Comparison of ENCODE assay signal across 8 cellular contexts in the genomic region with DNA sequence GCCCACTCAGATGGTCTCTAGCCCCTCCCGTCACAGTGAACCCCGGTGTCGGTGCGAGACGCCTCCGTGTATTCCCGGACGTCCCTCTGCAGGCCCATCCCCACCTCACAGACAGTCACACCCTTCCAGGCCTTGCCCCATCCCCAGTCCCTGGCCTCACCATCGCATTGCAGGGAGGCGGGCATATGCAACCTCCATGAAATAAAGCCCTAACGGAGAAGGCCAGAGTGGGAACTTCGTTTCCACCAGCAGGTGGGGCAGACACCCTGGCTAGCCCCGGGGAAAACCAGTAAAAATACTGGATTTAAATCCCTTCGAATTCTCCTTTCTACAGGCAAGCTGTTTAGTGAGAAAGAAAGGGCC.
A peak's percentile ranks its signal among the peaks of the same experiment; 100 is the strongest.
DNase-seq lines count a peak whose midpoint lies in the region; ATAC-seq and TF ChIP-seq lines count a peak whose summit lies in the region.
"Not testable (repeated sequence)": the region's sequence is repeated elsewhere in the genome, so short reads cannot be mapped to it uniquely, and the experiment has no call there.

No MANE protein-coding gene starts in this region.

- 58 to 72% (median 67%) methylated on average over 3 to 7 of the region's 14 CpGs for WGBS in psoas muscle, 3 donors

- not testable (repeated sequence) for H4K20me1 ChIP-seq in OCI-LY7 (ENCODE audit: insufficient read depth, low read length)

- H3K27ac Mint-ChIP-seq in activated naive CD8-positive, alpha-beta T cell treated with anti-CD3 and anti-CD28 coated beads, Interleukin-2, amount 10 ng/mL, durations not matched to agents 7 days and 5 days = not testable (repeated sequence)

- H3K4me3 Mint-ChIP-seq in activated naive CD8-positive, alpha-beta T cell treated with anti-CD3 and anti-CD28 coated beads, Interleukin-2, amount 10 ng/mL, durations not matched to agents 7 days and 5 days = not testable (repeated sequence)

- H3K4me1 ChIP-seq in OCI-LY7 (ENCODE audit: insufficient read depth, low read length, poor library complexity, severe bottlenecking) = peaks cover 59% of the 10 kb centered on the region
- H3K4me1 ChIP-seq in psoas muscle = not testable (repeated sequence)

- not testable (repeated sequence) for H3K36me3 Mint-ChIP-seq in activated naive CD8-positive, alpha-beta T cell treated with anti-CD3 and anti-CD28 coated beads, Interleukin-2, amount 10 ng/mL, durations not matched to agents 7 days and 5 days

- not testable (repeated sequence) for H2AFZ ChIP-seq in OCI-LY7 (ENCODE audit: low read length)

- not testable (repeated sequence) for BruUV-seq in OCI-LY7 (replicated peaks; lab: Mats Ljungman, UMichigan)

- not testable (repeated sequence) for H3K36me3 ChIP-seq in OCI-LY7 (ENCODE audit: insufficient read depth, low read length); psoas muscle (ENCODE audit: insufficient read depth in 1 of 2, low read depth in 1 of 2)

- H3K27me3 Mint-ChIP-seq in activated naive CD8-positive, alpha-beta T cell treated with anti-CD3 and anti-CD28 coated beads, Interleukin-2, amount 10 ng/mL, durations not matched to agents 7 days and 5 days = not testable (repeated sequence)

- not testable (repeated sequence) for H3K4me1 Mint-ChIP-seq in activated naive CD8-positive, alpha-beta T cell treated with anti-CD3 and anti-CD28 coated beads, Interleukin-2, amount 10 ng/mL, durations not matched to agents 7 days and 5 days

- 0 out of 2 replicates have a peak overlapping the region, but pooled peaks have one; percentile 32 for H3K4me2 ChIP-seq in OCI-LY7 (ENCODE audit: low read length)

- not testable (repeated sequence) for DNase-seq in OCI-LY7 (ENCODE audit: low spot score); psoas muscle
- peak; percentile 39 for DNase-seq in activated naive CD8-positive, alpha-beta T cell treated with anti-CD3 and anti-CD28 coated beads, Interleukin-2, amount 10 ng/mL, durations not matched to agents 7 days and 5 days

- not testable (repeated sequence) for H3K27me3 ChIP-seq in psoas muscle (ENCODE audit: insufficient read depth in 3 of 3, low read length in 2 of 3)

- CTCF ChIA-PET in OCI-LY7 (lab: Charles Lee; ENCODE audit: unreplicated experiment) = not testable (repeated sequence)

- not testable (repeated sequence) for H3K9me3 Mint-ChIP-seq in activated naive CD8-positive, alpha-beta T cell treated with anti-CD3 and anti-CD28 coated beads, Interleukin-2, amount 10 ng/mL, durations not matched to agents 7 days and 5 days

- TF ChIP-seq CTCF in GM12873 (IDR thresholded peaks at IDR 0.05; ENCODE audit: insufficient read depth, low read depth, low read length, missing control alignments) = peak; percentile 2
- not testable (repeated sequence) for TF ChIP-seq CTCF in OCI-LY7 (conservative IDR thresholded peaks at IDR 0.05; ENCODE audit: low read length); psoas muscle (IDR thresholded peaks at IDR 0.05)

- peak overlapping the region; percentile 86 for H3K27ac ChIP-seq in OCI-LY7 (ENCODE audit: low read depth, low read length, poor library complexity, severe bottlenecking)
- H3K27ac ChIP-seq in psoas muscle = not testable (repeated sequence)

- H3K79me2 ChIP-seq in OCI-LY7 (ENCODE audit: insufficient read depth, low read depth, low read length) = not testable (repeated sequence)

- intact Hi-C loops in OCI-LY7 (cut with micrococcal nuclease; ENCODE audit: unreplicated experiment); psoas muscle (cut with DNase I): not testable (repeated sequence)

- H3K4me3 ChIP-seq in OCI-LY7 (ENCODE audit: low read depth, low read length, poor library complexity, severe bottlenecking); psoas muscle: not testable (repeated sequence)

- POLR2A ChIA-PET in OCI-LY7 (lab: Charles Lee); activated naive CD8-positive, alpha-beta T cell treated with anti-CD3 and anti-CD28 coated beads, Interleukin-2, amount 10 ng/mL, durations not matched to agents 7 days and 5 days (lab: Charles Lee): not testable (repeated sequence)

- H3K9me2 ChIP-seq in OCI-LY7 (ENCODE audit: insufficient read depth, low read length) = not testable (repeated sequence)

- ATAC-seq in GM19043 (IDR thresholded peaks at IDR 0.05; ENCODE audit: low read depth, unreplicated experiment) = peak; percentile 33
- ATAC-seq in GM21526 (IDR thresholded peaks at IDR 0.05; ENCODE audit: low FRiP score, unreplicated experiment) = peak; percentile 31
- ATAC-seq in HG02840 (IDR thresholded peaks at IDR 0.05; ENCODE audit: low FRiP score, unreplicated experiment) = peak; percentile 38
- peak; percentile 31 for ATAC-seq in HG03159 (IDR thresholded peaks at IDR 0.05; ENCODE audit: unreplicated experiment)
- not testable (repeated sequence) for ATAC-seq in activated naive CD8-positive, alpha-beta T cell treated with anti-CD3 and anti-CD28 coated beads, Interleukin-2, amount 10 ng/mL, durations not matched to agents 7 days and 5 days (ENCODE audit: low read depth)
- peak in 3 of 4 donors; percentile 5 to 18 (median 14) for ATAC-seq in psoas muscle

- not testable (repeated sequence) for H3K9me3 ChIP-seq in OCI-LY7 (ENCODE audit: low read length); psoas muscle
